Comparison of ENCODE assay signal across 11 cellular contexts in the genomic region with DNA sequence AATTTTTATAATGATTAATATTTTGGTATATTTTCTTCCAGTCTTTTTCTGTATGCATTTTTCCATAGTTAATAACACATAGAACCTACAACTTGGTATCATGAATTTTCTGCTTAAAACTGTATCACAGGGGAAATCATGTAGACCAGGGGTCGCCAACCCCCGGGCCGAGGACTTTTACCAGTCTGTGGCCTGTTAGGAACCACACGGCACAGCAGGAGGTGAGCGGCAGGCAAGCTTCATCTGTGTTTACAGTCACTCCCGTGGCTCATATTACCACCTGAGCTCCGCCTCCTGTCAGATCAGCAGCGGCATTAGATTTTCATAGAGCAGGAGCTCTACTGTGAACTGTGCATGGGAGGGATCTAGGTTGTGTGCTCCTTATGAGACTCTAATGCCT.
DNase-seq lines count a peak whose midpoint lies in the region.
"Had no signal": no experiment of that assay in that cellular context is flagged by ENCODE, and none has a peak within 500 bp of the region (broad histone marks: within the 10 kb centered on the region; RNA-seq: fewer than 3 reads in every experiment).

No MANE protein-coding gene starts in this region.

- DNase-seq in COLO668 (lab: John Stamatoyannopoulos, UW; ENCODE audit: unreplicated experiment) (peak; percentile 72), NCI-H1092 (lab: John Stamatoyannopoulos, UW) (peak; percentile 53), NCI-H748 treated with DMSO at 0.1 percent for 48 hours (lab: John Stamatoyannopoulos, UW) (peak; percentile 70), iPS-NIHi11 (ENCODE audit: low spot score) (peak; percentile 42), dedifferentiated amniotic fluid mesenchymal stem cell (ENCODE audit: extremely low spot score) (no peak), C1 segment of cervical spinal cord (lab: John Stamatoyannopoulos, UW) (no peak)
- no peak for DNase-seq in activated T-cell treated with anti-CD3 and anti-CD28 coated beads, Interleukin-2, amount 50 U/mL, for 1 hour
- no peak for DNase-seq in stimulated activated CD4-positive, alpha-beta T cell treated with anti-CD3 and anti-CD28 coated beads, Interleukin-4, amount 100 ng/mL, for 1 hour
- DNase-seq: GM23248; hippocampal formation; stimulated activated CD8-positive, alpha-beta memory T cell treated with anti-CD3 and anti-CD28 coated beads, Interleukin-4, amount 100 ng/mL, for 48 hours had no signal

Comparison
In these comparisons a context has a peak if more than half of its experiments do, and no peak if none do; other contexts are left out.
1. DNase-seq: peak in COLO668 (single experiment), NCI-H1092 (single experiment), NCI-H748 treated with DMSO at 0.1 percent for 48 hours (single experiment) and iPS-NIHi11 (single experiment); none in activated T-cell treated with anti-CD3 and anti-CD28 coated beads, Interleukin-2, amount 50 U/mL, for 1 hour (single experiment), dedifferentiated amniotic fluid mesenchymal stem cell (single experiment), stimulated activated CD4-positive, alpha-beta T cell treated with anti-CD3 and anti-CD28 coated beads, Interleukin-4, amount 100 ng/mL, for 1 hour (single experiment) and C1 segment of cervical spinal cord (0 of 14).